ENCODE assay signal across 8 cellular contexts in genomic region chr21:34977333-34977732, GRCh38.
"Had no signal": no experiment of that assay in that cellular context is flagged by ENCODE, and none has a peak within 500 bp of the region (broad histone marks: within the 10 kb centered on the region; RNA-seq: fewer than 3 reads in every experiment).

No MANE protein-coding gene starts in this region.

- FAIRE-seq: G401.6, GM12878, GM12891, GM12892, GM18507, GM19239 had no signal

- H3K4me3 ChIP-seq: GM12878 had no signal

- ATAC-seq: GM12878 had no signal

- DNase-seq: GDM1, GF-D8 had no signal
